In genomic region chr13:23902975-23903905, GRCh38 we compare ENCODE assay signal across 13 cellular contexts. TPM values are rescaled to one million over a fixed set of nuclear protein-coding genes. Genes with fewer than 3 reads are reported as not detected.
DNase-seq lines count a peak whose midpoint lies in the region; ATAC-seq, FAIRE-seq and TF ChIP-seq lines count a peak whose summit lies in the region.
"Had no signal": no experiment of that assay in that cellular context is flagged by ENCODE, and none has a peak within 500 bp of the region (broad histone marks: within the 10 kb centered on the region; RNA-seq: fewer than 3 reads in every experiment).

No MANE protein-coding gene starts in this region.

- no peaks in the 10 kb centered on the region for H3K36me3 ChIP-seq in CD8-positive, alpha-beta T cell (ENCODE audit: insufficient read depth, low read length)
- H3K36me3 ChIP-seq in heart left ventricle: no peaks in the 10 kb centered on the region
- H3K36me3 ChIP-seq in neural progenitor cell: no peaks in the 10 kb centered on the region
- no peaks in the 10 kb centered on the region for H3K36me3 ChIP-seq in Peyer's patch

- POLR2A ChIA-PET in CD8-positive, alpha-beta T cell (lab: Charles Lee): interaction anchor here (0.6 kb wide), 1 partner anchor 491 kb away, joined by 3 read pairs; no protein-coding TSS in a partner anchor

- peaks cover 6% of the 10 kb centered on the region for H3K4me1 Mint-ChIP-seq in CD8-positive, alpha-beta T cell (ENCODE audit: low read depth)
- peaks cover 5% of the 10 kb centered on the region for H3K4me1 Mint-ChIP-seq in T-helper 17 cell
- peaks cover 2% of the 10 kb centered on the region for H3K4me1 Mint-ChIP-seq in neural progenitor cell

- intact Hi-C loops in CD8-positive, alpha-beta T cell (cut with DNase I, micrococcal nuclease): no loop called here
- intact Hi-C loops in heart left ventricle (cut with DNase I): no loop called here

- H3K9me3 Mint-ChIP-seq in CD8-positive, alpha-beta T cell: no peaks in the 10 kb centered on the region
- H3K9me3 Mint-ChIP-seq in neural progenitor cell: peaks cover 3% of the 10 kb centered on the region
- H3K9me3 Mint-ChIP-seq: dendritic cell treated with granulocyte-macrophage colony-stimulating factor and Interleukin-4, amounts not matched to agents 40 ng/mL and 50 ng/mL, for 4 days had no signal

- TF ChIP-seq CTCF in CD8-positive, alpha-beta T cell (IDR thresholded peaks at IDR 0.05): no peak
- TF ChIP-seq CTCF in heart left ventricle (IDR thresholded peaks at IDR 0.05): no peak
- TF ChIP-seq CTCF in neural progenitor cell (IDR thresholded peaks at IDR 0.05): no peak
- no peak for TF ChIP-seq CTCF in Peyer's patch (IDR thresholded peaks at IDR 0.05)

- no peak for ATAC-seq in CD8-positive, alpha-beta T cell
- no peak for ATAC-seq in T-helper 17 cell
- ATAC-seq in heart left ventricle: peak in 3 of 4 donors; percentile 12 to 50 (median 38)

- H3K79me2 ChIP-seq in neural progenitor cell (ENCODE audit: low read depth): no peaks in the 10 kb centered on the region

- no peaks in the 10 kb centered on the region for H3F3A ChIP-seq in neural progenitor cell (ENCODE audit: low read depth)

- no peak overlapping the region for H3K9ac ChIP-seq in neural progenitor cell

- H3K27ac Mint-ChIP-seq in CD8-positive, alpha-beta T cell: no peak overlapping the region
- H3K27ac Mint-ChIP-seq in T-helper 17 cell (no peak overlapping the region), neural progenitor cell (no peak overlapping the region)
- H3K27ac Mint-ChIP-seq: dendritic cell treated with granulocyte-macrophage colony-stimulating factor and Interleukin-4, amounts not matched to agents 40 ng/mL and 50 ng/mL, for 4 days had no signal

- no peak for DNase-seq in CD8-positive, alpha-beta T cell
- no peak for DNase-seq in T-helper 17 cell
- no peak for DNase-seq in heart left ventricle
- DNase-seq in neural progenitor cell (ENCODE audit: low spot score): peak; percentile 52
- no peak for DNase-seq in H54 (ENCODE audit: insufficient read length, low spot score)
- no peak for DNase-seq in germinal center (ENCODE audit: low spot score)
- DNase-seq in Peyer's patch: no peak
- DNase-seq in LoVo (ENCODE audit: low spot score): no peak
- DNase-seq: NCI-H510A treated with DMSO at 0.1 percent for 48 hours, SW 1271 had no signal

- no peak for FAIRE-seq in H54 (lab: Jason Lieb, UNC)
- FAIRE-seq: D721Med had no signal

- H3K27me3 Mint-ChIP-seq in CD8-positive, alpha-beta T cell (ENCODE audit: low read depth): peaks cover 38% of the 10 kb centered on the region
- H3K27me3 Mint-ChIP-seq in T-helper 17 cell: peaks cover 47% of the 10 kb centered on the region
- peaks cover 11% of the 10 kb centered on the region for H3K27me3 Mint-ChIP-seq in neural progenitor cell (ENCODE audit: insufficient read depth, low read depth)

- TF ChIP-seq POLR2A in heart left ventricle (IDR thresholded peaks at IDR 0.05) (no peak), H54 (IDR thresholded peaks at IDR 0.05; ENCODE audit: low read depth, low read length) (no peak), Peyer's patch (IDR thresholded peaks at IDR 0.05) (no peak)

- H2AFZ ChIP-seq in neural progenitor cell (replicated peaks): peak overlapping the region; percentile 83

- no peak overlapping the region for H3K27ac ChIP-seq in CD8-positive, alpha-beta T cell (ENCODE audit: low read depth, low read length)
- no peak overlapping the region for H3K27ac ChIP-seq in heart left ventricle
- no peak overlapping the region for H3K27ac ChIP-seq in neural progenitor cell
- no peak overlapping the region for H3K27ac ChIP-seq in Peyer's patch
- H3K27ac ChIP-seq: skin epidermis had no signal

- peaks cover 7% of the 10 kb centered on the region for H3K4me1 ChIP-seq in CD8-positive, alpha-beta T cell (ENCODE audit: insufficient read depth, low read length)
- H3K4me1 ChIP-seq in heart left ventricle: peaks cover 0 to 16% (median 9%) of the 10 kb centered on the region in 12 donors
- no peaks in the 10 kb centered on the region for H3K4me1 ChIP-seq in neural progenitor cell
- peaks cover 0 to 8% (median 3%) of the 10 kb centered on the region in 4 donors for H3K4me1 ChIP-seq in Peyer's patch

- WGBS in heart left ventricle, 4 donors: 9 to 23% (median 13%) methylated on average over 36 to 67 of the region's 67 CpGs

- peak overlapping the region; percentile 74 for H3K4me2 ChIP-seq in neural progenitor cell

- H3K4me3 Mint-ChIP-seq in CD8-positive, alpha-beta T cell: peak overlapping the region; percentile 20
- peak overlapping the region; percentile 25 for H3K4me3 Mint-ChIP-seq in T-helper 17 cell
- H3K4me3 Mint-ChIP-seq in neural progenitor cell: no peak overlapping the region
- H3K4me3 Mint-ChIP-seq: dendritic cell treated with granulocyte-macrophage colony-stimulating factor and Interleukin-4, amounts not matched to agents 40 ng/mL and 50 ng/mL, for 4 days had no signal

- no peaks in the 10 kb centered on the region for H3K36me3 Mint-ChIP-seq in CD8-positive, alpha-beta T cell
- H3K36me3 Mint-ChIP-seq in T-helper 17 cell (ENCODE audit: low read depth) (no peaks in the 10 kb centered on the region), neural progenitor cell (no peaks in the 10 kb centered on the region)

- H3K9me3 ChIP-seq in CD8-positive, alpha-beta T cell (ENCODE audit: low read length): no peaks in the 10 kb centered on the region
- H3K9me3 ChIP-seq in T-helper 17 cell (ENCODE audit: control insufficient read depth, low read length, poor library complexity, severe bottlenecking): no peaks in the 10 kb centered on the region
- H3K9me3 ChIP-seq in heart left ventricle: no peaks in the 10 kb centered on the region
- H3K9me3 ChIP-seq in neural progenitor cell (ENCODE audit: low read depth): no peaks in the 10 kb centered on the region
- no peaks in the 10 kb centered on the region for H3K9me3 ChIP-seq in Peyer's patch

- CTCF ChIA-PET in CD8-positive, alpha-beta T cell (lab: Charles Lee): interaction anchor here (0.7 kb wide), 1 partner anchor 13 kb away, joined by 3 read pairs; no protein-coding TSS in a partner anchor

- H3K27me3 ChIP-seq in CD8-positive, alpha-beta T cell (ENCODE audit: insufficient read depth, low read length): peaks cover 13% of the 10 kb centered on the region
- H3K27me3 ChIP-seq in heart left ventricle (peaks cover 3 to 35% (median 20%) of the 10 kb centered on the region in 9 donors), neural progenitor cell (peaks cover 22% of the 10 kb centered on the region), Peyer's patch (peaks cover 0 to 16% of the 10 kb centered on the region in 2 donors)

- no peaks in the 10 kb centered on the region for H4K20me1 ChIP-seq in neural progenitor cell (ENCODE audit: low read depth)

- no peak overlapping the region for H3K4me3 ChIP-seq in CD8-positive, alpha-beta T cell (ENCODE audit: low read depth, low read length)
- H3K4me3 ChIP-seq in heart left ventricle (peak overlapping the region in 11 of 12 donors; percentile 1 to 47 (median 34)), neural progenitor cell (peak overlapping the region; percentile 43), Peyer's patch (peak overlapping the region in 1 of 4 donors; percentile 14)

RNA-seq across cellular contexts. Expression of gene C1QTNF9B, which starts 5.9 kb away (rescaled TPM):
- total RNA-seq in CD8-positive, alpha-beta T cell: not detected
- total RNA-seq in T-helper 17 cell: not detected
- total RNA-seq in heart left ventricle: 1 to 10 TPM in 2 of 9 donors, under 1 TPM in 4, not detected in 3; 0.37 to 2.0 (median 0.56) TPM
- 1 to 10 TPM; 1.8 to 3.1 TPM for polyA plus RNA-seq in heart left ventricle
- not detected in 2 replicates for total RNA-seq in neural progenitor cell (ENCODE audit: low replicate concordance)
- under 1 TPM in 1 of 4 donors, not detected in 3; 0.80 TPM for total RNA-seq in Peyer's patch

RNA-seq across cellular contexts. Expression of gene MIPEP, which starts 14.0 kb away (rescaled TPM):
- total RNA-seq in CD8-positive, alpha-beta T cell: 1 to 10 TPM; 3.0 to 3.8 TPM
- total RNA-seq in T-helper 17 cell (1 to 10 TPM; 7.5 to 9.2 TPM), heart left ventricle (10 to 100 TPM; 21.5 to 88.1 (median 42.1) TPM), neural progenitor cell (ENCODE audit: low replicate concordance) (19.5 and 22.8 TPM in 2 replicates), Peyer's patch (10 to 100 TPM; 10.7 to 17.0 (median 12.5) TPM)
- 10 to 100 TPM; 26.0 to 58.6 TPM for polyA plus RNA-seq in heart left ventricle

Comparison
In these comparisons a context has a peak if more than half of its experiments do, and no peak if none do; other contexts are left out.
1. ATAC-seq: peak in heart left ventricle (3 of 4); none in CD8-positive, alpha-beta T cell (single experiment) and T-helper 17 cell (single experiment).